ENCODE assay signal across 2 cellular contexts in genomic region chr3:150240891-150241290, GRCh38.
TF ChIP-seq lines count a peak whose summit lies in the region.

No MANE protein-coding gene starts in this region.

TF ChIP-seq in GM23338, 12 proteins besides CTCF, POLR2A, EP300 and RAD21:
- TF ChIP-seq, protein P1, sequence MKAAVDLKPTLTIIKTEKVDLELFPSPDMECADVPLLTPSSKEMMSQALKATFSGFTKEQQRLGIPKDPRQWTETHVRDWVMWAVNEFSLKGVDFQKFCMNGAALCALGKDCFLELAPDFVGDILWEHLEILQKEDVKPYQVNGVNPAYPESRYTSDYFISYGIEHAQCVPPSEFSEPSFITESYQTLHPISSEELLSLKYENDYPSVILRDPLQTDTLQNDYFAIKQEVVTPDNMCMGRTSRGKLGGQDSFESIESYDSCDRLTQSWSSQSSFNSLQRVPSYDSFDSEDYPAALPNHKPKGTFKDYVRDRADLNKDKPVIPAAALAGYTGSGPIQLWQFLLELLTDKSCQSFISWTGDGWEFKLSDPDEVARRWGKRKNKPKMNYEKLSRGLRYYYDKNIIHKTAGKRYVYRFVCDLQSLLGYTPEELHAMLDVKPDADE (IDR thresholded peaks at IDR 0.05): no peak
- no peak for TF ChIP-seq JUNB (IDR thresholded peaks at IDR 0.05; ENCODE audit: unreplicated experiment)

TF ChIP-seq in H1, 55 proteins besides CTCF, POLR2A, EP300 and RAD21:
- TF ChIP-seq CHD1 (IDR thresholded peaks at IDR 0.05; ENCODE audit: low read depth, low read length): no peak
- no peak for TF ChIP-seq JUND (IDR thresholded peaks at IDR 0.05; ENCODE audit: low read length)
- TF ChIP-seq TBP (IDR thresholded peaks at IDR 0.05; ENCODE audit: low read depth, low read length): no peak
- TF ChIP-seq CREB1 (IDR thresholded peaks at IDR 0.05): no peak
- no peak for TF ChIP-seq TCF12 (IDR thresholded peaks at IDR 0.05; ENCODE audit: low read depth, low read length)
- no peak for TF ChIP-seq NRF1 (IDR thresholded peaks at IDR 0.05; ENCODE audit: low read depth, low read length)
- no peak for TF ChIP-seq SP4 (IDR thresholded peaks at IDR 0.05; ENCODE audit: low read length)
- TF ChIP-seq BCL11A (IDR thresholded peaks at IDR 0.05; ENCODE audit: low read depth in 2 of 2, low read length in 2 of 2): no peak
- no peak for TF ChIP-seq CBX8 (IDR thresholded peaks at IDR 0.05; ENCODE audit: borderline replicate concordance, low read depth, low read length)
